9 cellular contexts compared by ENCODE assay signal in genomic region chr3:112640864-112641751, GRCh38. TPM values are rescaled to one million over a fixed set of nuclear protein-coding genes. Genes with fewer than 3 reads are reported as not detected.
DNase-seq lines count a peak whose midpoint lies in the region; ATAC-seq and TF ChIP-seq lines count a peak whose summit lies in the region.
"Had no signal": no experiment of that assay in that cellular context is flagged by ENCODE, and none has a peak within 500 bp of the region (broad histone marks: within the 10 kb centered on the region; RNA-seq: fewer than 3 reads in every experiment).

Gene CCDC80 (minus strand): TSS chr3:112641143. CDS start chr3:112639905, 1,238 bp downstream.

- intact Hi-C loops in spleen (cut with DNase I; ENCODE audit: low total_unique reads), result loop anchor here (5.0 kb wide), 1 partner anchor 336 kb away; the partner anchor contains the start of gene CD200R1

- H3K9me3 Mint-ChIP-seq in CD8-positive, alpha-beta memory T cell, result no peaks in the 10 kb centered on the region
- H3K9me3 Mint-ChIP-seq: activated naive CD8-positive, alpha-beta T cell treated with anti-CD3 and anti-CD28 coated beads, Interleukin-2, amount 10 ng/mL, durations not matched to agents 7 days and 5 days had no signal

- DNase-seq in amniotic stem cell (lab: John Stamatoyannopoulos, UW), result peak; percentile 71
- DNase-seq in hepatic stellate cell (ENCODE audit: low spot score), result peak; percentile 47
- no peak for DNase-seq in spleen
- no peak for DNase-seq in CD8-positive, alpha-beta memory T cell
- DNase-seq in left lobe of liver (ENCODE audit: low spot score), result no peak
- no peak for DNase-seq in KBM-7
- DNase-seq: activated naive CD8-positive, alpha-beta T cell treated with anti-CD3 and anti-CD28 coated beads, Interleukin-2, amount 10 ng/mL, durations not matched to agents 7 days and 5 days had no signal

- no peaks in the 10 kb centered on the region for H3K36me3 Mint-ChIP-seq in CD8-positive, alpha-beta memory T cell
- H3K36me3 Mint-ChIP-seq: activated naive CD8-positive, alpha-beta T cell treated with anti-CD3 and anti-CD28 coated beads, Interleukin-2, amount 10 ng/mL, durations not matched to agents 7 days and 5 days had no signal

- no peak within 1 kb of the TSS for H3K27ac Mint-ChIP-seq in CD8-positive, alpha-beta memory T cell
- H3K27ac Mint-ChIP-seq: activated naive CD8-positive, alpha-beta T cell treated with anti-CD3 and anti-CD28 coated beads, Interleukin-2, amount 10 ng/mL, durations not matched to agents 7 days and 5 days had no signal

- H3K4me1 Mint-ChIP-seq in CD8-positive, alpha-beta memory T cell, result peaks cover 18 to 24% (median 23%) of the 10 kb centered on the region in 3 donors

- H3K9me3 ChIP-seq in HEK293 (ENCODE audit: control insufficient read depth, insufficient read depth, low read depth, low read length), result no peaks in the 10 kb centered on the region
- H3K9me3 ChIP-seq in spleen, result no peaks in the 10 kb centered on the region
- H3K9me3 ChIP-seq in CD8-positive, alpha-beta memory T cell (ENCODE audit: low read length), result no peaks in the 10 kb centered on the region

- no peaks in the 10 kb centered on the region for H3K27me3 Mint-ChIP-seq in CD8-positive, alpha-beta memory T cell

- TF ChIP-seq CTCF in HEK293 (tag by site-specific recombination; IDR thresholded peaks at IDR 0.05), result no peak
- no peak for TF ChIP-seq CTCF in spleen (IDR thresholded peaks at IDR 0.05 in 8 of 11, conservative IDR thresholded peaks at IDR 0.05 in 3 of 11)

- CTCF ChIA-PET in HEK293 (lab: Yijun Ruan, JAX), result interaction anchor here (0.7 to 3.2 kb wide), 7 partner anchors 7 to 413 kb away, joined by 3 to 31 read pairs (median 24); no protein-coding TSS in a partner anchor
- CTCF ChIA-PET in CD8-positive, alpha-beta memory T cell (lab: Charles Lee), result interaction anchor here (0.9 to 4.4 kb wide), 11 partner anchors 11 to 648 kb away, joined by 3 to 51 read pairs (median 12); partner anchors contain the start of genes CD200R1 and GTPBP8

- H3K4me3 ChIP-seq in HEK293 (ENCODE audit: low read depth, low read length) (peak within 1 kb of the TSS; percentile 21), spleen (peak within 1 kb of the TSS in 7 of 8 donors; percentile 9 to 51 (median 17))
- no peak within 1 kb of the TSS for H3K4me3 ChIP-seq in CD8-positive, alpha-beta memory T cell (ENCODE audit: low read length)

- peak within 1 kb of the TSS; percentile 61 for H3K27ac ChIP-seq in HEK293 (ENCODE audit: extremely low read depth, low read depth, low read length)
- H3K27ac ChIP-seq in spleen, result peak within 1 kb of the TSS in 7 of 8 donors; percentile 52 to 69 (median 66)
- no peak within 1 kb of the TSS for H3K27ac ChIP-seq in CD8-positive, alpha-beta memory T cell (ENCODE audit: low read depth, low read length)

- H3K4me3 Mint-ChIP-seq in CD8-positive, alpha-beta memory T cell, result no peak within 1 kb of the TSS
- H3K4me3 Mint-ChIP-seq: activated naive CD8-positive, alpha-beta T cell treated with anti-CD3 and anti-CD28 coated beads, Interleukin-2, amount 10 ng/mL, durations not matched to agents 7 days and 5 days had no signal

- H3K36me3 ChIP-seq in HEK293 (ENCODE audit: control insufficient read depth in 2 of 2, insufficient read depth in 1 of 2, low read length in 2 of 2), result no peaks in the 10 kb centered on the region
- no peaks in the 10 kb centered on the region for H3K36me3 ChIP-seq in spleen
- H3K36me3 ChIP-seq in CD8-positive, alpha-beta memory T cell (ENCODE audit: insufficient read depth, low read length), result no peaks in the 10 kb centered on the region

- H3K27me3 ChIP-seq in spleen (replicated peaks in 1 of 7), result peaks cover 0 to 22% (median 0%) of the 10 kb centered on the region in 7 donors
- no peaks in the 10 kb centered on the region for H3K27me3 ChIP-seq in CD8-positive, alpha-beta memory T cell (ENCODE audit: insufficient read depth, low read length, poor library complexity, severe bottlenecking)

- no peak for ATAC-seq in GM19455 (IDR thresholded peaks at IDR 0.05; ENCODE audit: unreplicated experiment)
- no peak for ATAC-seq in left lobe of liver

- no peak for TF ChIP-seq POLR2A in spleen (IDR thresholded peaks at IDR 0.05)

- in situ Hi-C loops in KBM-7 (cut with MboI; ENCODE audit: low pct_unique_long_range_greater_than_20kb, low sequenced_read_pairs), result no loop called here

- POLR2A ChIA-PET in HEK293 (lab: Yijun Ruan, JAX), result interaction anchor here (0.6 to 1.7 kb wide), 5 partner anchors 56 to 378 kb away, joined by 3 to 4 read pairs (median 3); partner anchors contain the start of gene GTPBP8
- POLR2A ChIA-PET in CD8-positive, alpha-beta memory T cell (lab: Charles Lee), result no interaction called here

- 24 to 29% (median 26%) methylated on average over 7 of the region's 7 CpGs for WGBS in spleen, 5 donors

- H3K4me1 ChIP-seq in HEK293 (ENCODE audit: control insufficient read depth, insufficient read depth, low read length) (no peaks in the 10 kb centered on the region), spleen (peaks cover 0 to 23% (median 15%) of the 10 kb centered on the region in 6 donors)
- peaks cover 10% of the 10 kb centered on the region for H3K4me1 ChIP-seq in CD8-positive, alpha-beta memory T cell (ENCODE audit: insufficient read depth, low read length)

TF ChIP-seq in HEK293, 187 proteins besides CTCF, POLR2A, EP300 and RAD21 (continues in another document):
- TF ChIP-seq SP3 (tag by site-specific recombination; IDR thresholded peaks at IDR 0.05) (no peak), ZNF518A (tag by site-specific recombination; conservative IDR thresholded peaks at IDR 0.05; ENCODE audit: low read depth) (0 out of 2 replicates have a peak, but pooled peaks have one; percentile 23), ZNF366 (tag by site-specific recombination; conservative IDR thresholded peaks at IDR 0.05) (0 out of 2 replicates have a peak, but pooled peaks have one; percentile 56), ZNF280D (tag by site-specific recombination; IDR thresholded peaks at IDR 0.05) (no peak), ZNF561 (tag by site-specific recombination; IDR thresholded peaks at IDR 0.05; ENCODE audit: borderline replicate concordance) (0 out of 2 replicates have a peak, but pooled peaks have one; percentile 40)

RNA-seq across cellular contexts. Expression of gene CCDC80, which starts in this region (rescaled TPM):
- total RNA-seq in spleen, result 10 to 100 TPM; 10.7 to 99.9 (median 37.8) TPM
- 10 to 100 TPM in 1 of 3 donors, 1 to 10 TPM in 2; 5.2 to 17.1 (median 6.8) TPM for polyA plus RNA-seq in spleen
- total RNA-seq in CD8-positive, alpha-beta memory T cell, result not detected
- 0.02 TPM for polyA plus RNA-seq in CD8-positive, alpha-beta memory T cell
- total RNA-seq in left lobe of liver, result 0.75 TPM
- total RNA-seq: activated naive CD8-positive, alpha-beta T cell treated with anti-CD3 and anti-CD28 coated beads, Interleukin-2, amount 10 ng/mL, durations not matched to agents 7 days and 5 days had no signal

Comparison
In these comparisons a context has a peak if more than half of its experiments do, and no peak if none do; other contexts are left out.
1. DNase-seq: peak in amniotic stem cell (single experiment) and hepatic stellate cell (single experiment); none in spleen (single experiment), CD8-positive, alpha-beta memory T cell (0 of 5), left lobe of liver (single experiment) and KBM-7 (single experiment).